In genomic region chr2:102848366-102848839, GRCh38 we compare ENCODE assay signal across 1 cellular context.
TF ChIP-seq lines count a peak whose summit lies in the region.

No MANE protein-coding gene starts in this region.

TF ChIP-seq in HepG2, 621 proteins besides CTCF, POLR2A, EP300 and RAD21 (continued from another document and continues in another):
- no peak for TF ChIP-seq PREB (CRISPR knock-in tag; IDR thresholded peaks at IDR 0.05)
- no peak for TF ChIP-seq HNF4A (CRISPR knock-in tag; IDR thresholded peaks at IDR 0.05)
- TF ChIP-seq ZNF292 (CRISPR knock-in tag; IDR thresholded peaks at IDR 0.05; ENCODE audit: borderline replicate concordance, low read depth) = peak; percentile 50; the same call in 1 of the 2 replicates
- no peak for TF ChIP-seq CREB1 (IDR thresholded peaks at IDR 0.05)
- TF ChIP-seq CREB1 (CRISPR knock-in tag; IDR thresholded peaks at IDR 0.05) = no peak
- TF ChIP-seq ZBTB40 (IDR thresholded peaks at IDR 0.05) = no peak
- no peak for TF ChIP-seq ZBTB40 (CRISPR knock-in tag; IDR thresholded peaks at IDR 0.05)
- no peak for TF ChIP-seq MYC (CRISPR knock-in tag; IDR thresholded peaks at IDR 0.05; ENCODE audit: borderline replicate concordance)
- TF ChIP-seq ZMYM4 (CRISPR knock-in tag; IDR thresholded peaks at IDR 0.05) = 0 out of 2 replicates have a peak, but pooled peaks have one; percentile 15
- peak; percentile 47; the same call in 1 of the 2 replicates for TF ChIP-seq PHF21A (CRISPR knock-in tag; IDR thresholded peaks at IDR 0.05)
- no peak for TF ChIP-seq SOX13 (IDR thresholded peaks at IDR 0.05)
- TF ChIP-seq SOX13 (CRISPR knock-in tag; conservative IDR thresholded peaks at IDR 0.05 in 1 of 2, IDR thresholded peaks at IDR 0.05 in 1 of 2) = no peak
- no peak for TF ChIP-seq ZNF329 (CRISPR knock-in tag; IDR thresholded peaks at IDR 0.05; ENCODE audit: low read depth)
- no peak for TF ChIP-seq CSRNP2 (CRISPR knock-in tag; conservative IDR thresholded peaks at IDR 0.05; ENCODE audit: low read depth)
- TF ChIP-seq ZNF570 (CRISPR knock-in tag; IDR thresholded peaks at IDR 0.05; ENCODE audit: borderline replicate concordance) = no peak
- no peak for TF ChIP-seq BCL3 (CRISPR knock-in tag; IDR thresholded peaks at IDR 0.05)
- TF ChIP-seq KIAA2018 (CRISPR knock-in tag; IDR thresholded peaks at IDR 0.05; ENCODE audit: borderline replicate concordance) = no peak
- no peak for TF ChIP-seq HOXD1 (CRISPR knock-in tag; IDR thresholded peaks at IDR 0.05)
- TF ChIP-seq SIX4 (CRISPR knock-in tag; IDR thresholded peaks at IDR 0.05) = no peak
- TF ChIP-seq KDM5B (CRISPR knock-in tag; IDR thresholded peaks at IDR 0.05; ENCODE audit: borderline replicate concordance) = no peak
- TF ChIP-seq NFE2L1 (CRISPR knock-in tag; IDR thresholded peaks at IDR 0.05; ENCODE audit: borderline replicate concordance) = no peak
- no peak for TF ChIP-seq ZNF558 (CRISPR knock-in tag; IDR thresholded peaks at IDR 0.05; ENCODE audit: borderline replicate concordance)
- TF ChIP-seq ZNF335 (CRISPR knock-in tag; IDR thresholded peaks at IDR 0.05) = no peak
- TF ChIP-seq ZMYM3 (CRISPR knock-in tag; IDR thresholded peaks at IDR 0.05) = no peak
- no peak for TF ChIP-seq ISL2 (CRISPR knock-in tag; IDR thresholded peaks at IDR 0.05)
- no peak for TF ChIP-seq ZBTB20 (CRISPR knock-in tag; IDR thresholded peaks at IDR 0.05; ENCODE audit: borderline replicate concordance, low read depth)
- TF ChIP-seq ZNF713 (CRISPR knock-in tag; IDR thresholded peaks at IDR 0.05) = no peak
- no peak for TF ChIP-seq ZNF230 (CRISPR knock-in tag; IDR thresholded peaks at IDR 0.05)
- no peak for TF ChIP-seq ZNF160 (CRISPR knock-in tag; IDR thresholded peaks at IDR 0.05)
- peak; percentile 21; the same call in 1 of the 2 replicates for TF ChIP-seq HOMEZ (CRISPR knock-in tag; IDR thresholded peaks at IDR 0.05; ENCODE audit: low read depth)
- TF ChIP-seq SNAI1 (CRISPR knock-in tag; IDR thresholded peaks at IDR 0.05; ENCODE audit: borderline replicate concordance) = no peak
- TF ChIP-seq ZNF547 (CRISPR knock-in tag; IDR thresholded peaks at IDR 0.05) = no peak
- no peak for TF ChIP-seq SRSF1 (optimal IDR thresholded peaks at IDR 0.05; ENCODE audit: low read depth, low read length)
- TF ChIP-seq ONECUT2 (CRISPR knock-in tag; IDR thresholded peaks at IDR 0.05) = no peak
- TF ChIP-seq NONO (IDR thresholded peaks at IDR 0.05) = no peak
- TF ChIP-seq NONO (CRISPR knock-in tag; conservative IDR thresholded peaks at IDR 0.05) = no peak
- no peak for TF ChIP-seq GFI1 (CRISPR knock-in tag; IDR thresholded peaks at IDR 0.05; ENCODE audit: borderline replicate concordance)
- TF ChIP-seq ELF3 (CRISPR knock-in tag; IDR thresholded peaks at IDR 0.05) = peak; percentile 14; the same call in 1 of the 2 replicates
- TF ChIP-seq SIN3B (IDR thresholded peaks at IDR 0.05; ENCODE audit: low read length) = no peak
- no peak for TF ChIP-seq NCOA5 (CRISPR knock-in tag; IDR thresholded peaks at IDR 0.05)
- no peak for TF ChIP-seq SMYD3 (CRISPR knock-in tag; IDR thresholded peaks at IDR 0.05)
- TF ChIP-seq MIER3 (CRISPR knock-in tag; IDR thresholded peaks at IDR 0.05; ENCODE audit: borderline replicate concordance) = no peak
- TF ChIP-seq PRPF4 (IDR thresholded peaks at IDR 0.05; ENCODE audit: low read depth, low read length, poor library complexity, severe bottlenecking) = no peak
- TF ChIP-seq ZNF75D (CRISPR knock-in tag; IDR thresholded peaks at IDR 0.05; ENCODE audit: borderline replicate concordance) = no peak
